ENCODE assay signal across 18 cellular contexts in the genomic region with DNA sequence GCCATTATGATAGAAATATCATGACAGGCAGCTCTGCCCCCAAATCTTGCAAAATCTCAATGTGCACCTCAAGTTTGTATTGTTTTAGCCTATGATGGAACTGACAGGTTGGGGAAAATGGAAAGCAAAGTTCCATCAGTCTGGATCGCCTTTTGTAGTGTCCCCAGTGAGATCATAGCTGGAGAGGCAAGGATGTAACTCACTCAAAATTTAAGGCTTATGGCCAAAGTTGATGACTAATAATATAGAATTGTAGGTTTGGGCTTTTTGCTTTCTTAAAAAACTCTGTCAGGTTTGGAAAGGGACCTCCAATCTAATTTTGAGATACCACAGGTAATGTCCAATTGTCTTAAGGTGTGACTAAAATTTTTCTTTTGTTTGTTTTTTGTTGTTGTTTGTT. TPM values are rescaled to one million over a fixed set of nuclear protein-coding genes. Genes with fewer than 3 reads are reported as not detected.
DNase-seq lines count a peak whose midpoint lies in the region; ATAC-seq and TF ChIP-seq lines count a peak whose summit lies in the region.
"Had no signal": no experiment of that assay in that cellular context is flagged by ENCODE, and none has a peak within 500 bp of the region (broad histone marks: within the 10 kb centered on the region; RNA-seq: fewer than 3 reads in every experiment).

No MANE protein-coding gene starts in this region.

- ATAC-seq in activated CD4-positive, alpha-beta T cell treated with anti-CD3 and anti-CD28 coated beads for 36 hours = no peak
- no peak for ATAC-seq in HG02610 (IDR thresholded peaks at IDR 0.05; ENCODE audit: unreplicated experiment)
- ATAC-seq: A549, GM12878, GM23338 had no signal

- H3K27me3 ChIP-seq in fibroblast of lung (ENCODE audit: control insufficient read depth, insufficient read depth, low read length) = no peaks in the 10 kb centered on the region
- H3K27me3 ChIP-seq: BLaER1 treated with 17β-estradiol and CSF1 and Interleukin-3, amounts not matched to agents 10 nM and 100 nM had no signal

- H3K4me1 Mint-ChIP-seq in Calu3 (ENCODE audit: low read depth, unreplicated experiment) = peaks cover 33% of the 10 kb centered on the region
- H3K4me1 Mint-ChIP-seq in progenitor cell of endocrine pancreas (ENCODE audit: low read depth) = peaks cover 24% of the 10 kb centered on the region
- no peaks in the 10 kb centered on the region for H3K4me1 Mint-ChIP-seq in activated CD4-positive, alpha-beta T cell treated with anti-CD3 and anti-CD28 coated beads for 36 hours

- no peaks in the 10 kb centered on the region for H3K36me3 ChIP-seq in fibroblast of lung (ENCODE audit: control insufficient read depth, insufficient read depth, low read length)
- H3K36me3 ChIP-seq: SJSA1 had no signal

- POLR2A ChIA-PET in activated CD4-positive, alpha-beta T cell treated with anti-CD3 and anti-CD28 coated beads for 36 hours (lab: Charles Lee) = interaction anchor here (0.6 kb wide), 1 partner anchor 33 kb away, joined by 11 read pairs; no protein-coding TSS in a partner anchor

- no TSS peak for BruUV-seq in Calu3 (replicated peaks; lab: Mats Ljungman, UMichigan)

- H3K9ac ChIP-seq in fibroblast of lung (ENCODE audit: insufficient read depth, low read length) = no peak overlapping the region
- H3K9ac ChIP-seq: KMS-11 had no signal

- H3K36me3 Mint-ChIP-seq in Calu3 (ENCODE audit: insufficient read depth, unreplicated experiment) (peaks cover 8% of the 10 kb centered on the region), progenitor cell of endocrine pancreas (ENCODE audit: insufficient read depth) (peaks cover 9% of the 10 kb centered on the region)
- no peaks in the 10 kb centered on the region for H3K36me3 Mint-ChIP-seq in activated CD4-positive, alpha-beta T cell treated with anti-CD3 and anti-CD28 coated beads for 36 hours (ENCODE audit: low read depth)

- H3K27ac Mint-ChIP-seq in Calu3 (ENCODE audit: unreplicated experiment) = peak overlapping the region; percentile 79
- peak overlapping the region; percentile 59 for H3K27ac Mint-ChIP-seq in progenitor cell of endocrine pancreas
- no peak overlapping the region for H3K27ac Mint-ChIP-seq in activated CD4-positive, alpha-beta T cell treated with anti-CD3 and anti-CD28 coated beads for 36 hours
- H3K27ac Mint-ChIP-seq: GM23338 had no signal

- intact Hi-C loops in Calu3 (cut with micrococcal nuclease; ENCODE audit: unreplicated experiment) = no loop called here
- intact Hi-C loops in activated CD4-positive, alpha-beta T cell treated with anti-CD3 and anti-CD28 coated beads for 36 hours (cut with DNase I, micrococcal nuclease) = no loop called here

- TF ChIP-seq CTCF in Calu3 (IDR thresholded peaks at IDR 0.05; ENCODE audit: unreplicated experiment) (no peak), VCaP (conservative IDR thresholded peaks at IDR 0.05) (no peak), fibroblast of lung (conservative IDR thresholded peaks at IDR 0.05 in 1 of 2, IDR thresholded peaks at IDR 0.05 in 1 of 2; ENCODE audit: low read depth in 1 of 2, low read length in 2 of 2) (no peak), progenitor cell of endocrine pancreas (IDR thresholded peaks at IDR 0.05; ENCODE audit: unreplicated experiment) (no peak)

- H3K4me2 ChIP-seq in fibroblast of lung (ENCODE audit: extremely low read depth, insufficient read depth, low read length) = no peak overlapping the region
- H3K4me2 ChIP-seq: A549, GM23338, KMS-11 had no signal

- no peak overlapping the region for H3K4me3 ChIP-seq in fibroblast of lung (replicated peaks in 1 of 4; ENCODE audit: control extremely low read depth in 1 of 4, insufficient read depth in 1 of 4, low read depth in 3 of 4, low read length in 4 of 4)
- H3K4me3 ChIP-seq: A549; BLaER1 treated with 17β-estradiol and CSF1 and Interleukin-3, amounts not matched to agents 10 nM and 100 nM; GM12878; GM23338; SJSA1 had no signal

- no peaks in the 10 kb centered on the region for H3K79me2 ChIP-seq in fibroblast of lung (ENCODE audit: control insufficient read depth, insufficient read depth, low read length)

- DNase-seq in Calu3 (no peak), fibroblast of lung (ENCODE audit: low read depth in 2 of 2) (peak; percentile 33 to 39), progenitor cell of endocrine pancreas (ENCODE audit: low spot score, unreplicated experiment) (no peak), NCI-H2227 (lab: John Stamatoyannopoulos, UW; ENCODE audit: unreplicated experiment) (no peak)
- no peak for DNase-seq in activated CD4-positive, alpha-beta T cell treated with anti-CD3 and anti-CD28 coated beads for 36 hours
- DNase-seq: DND-41, NCI-H1092, NCI-H1694 treated with DMSO at 0.1 percent for 48 hours, NCI-H446, NCI-H69 had no signal

- H3K27ac ChIP-seq in VCaP = peak overlapping the region; percentile 100
- H3K27ac ChIP-seq in fibroblast of lung (ENCODE audit: insufficient read depth, low read length) = no peak overlapping the region
- H3K27ac ChIP-seq: A549, KMS-11, SJSA1 had no signal

- H3K4me1 ChIP-seq in fibroblast of lung (ENCODE audit: control insufficient read depth, extremely low read depth, insufficient read depth, low read length) = peaks cover 6% of the 10 kb centered on the region

- H4K20me1 ChIP-seq in fibroblast of lung (ENCODE audit: control insufficient read depth, extremely low read depth, insufficient read depth, low read length) = no peaks in the 10 kb centered on the region

- H3K4me3 Mint-ChIP-seq in Calu3 (ENCODE audit: low read depth, unreplicated experiment) = no peak overlapping the region
- H3K4me3 Mint-ChIP-seq in progenitor cell of endocrine pancreas (ENCODE audit: low read depth) = no peak overlapping the region
- no peak overlapping the region for H3K4me3 Mint-ChIP-seq in activated CD4-positive, alpha-beta T cell treated with anti-CD3 and anti-CD28 coated beads for 36 hours
- H3K4me3 Mint-ChIP-seq: GM23338 had no signal

- no peaks in the 10 kb centered on the region for H3K27me3 Mint-ChIP-seq in Calu3 (ENCODE audit: unreplicated experiment)
- H3K27me3 Mint-ChIP-seq in progenitor cell of endocrine pancreas = no peaks in the 10 kb centered on the region
- peaks cover 5% of the 10 kb centered on the region for H3K27me3 Mint-ChIP-seq in activated CD4-positive, alpha-beta T cell treated with anti-CD3 and anti-CD28 coated beads for 36 hours

- H3K9me3 Mint-ChIP-seq in Calu3 (ENCODE audit: low read depth, unreplicated experiment) (no peaks in the 10 kb centered on the region), progenitor cell of endocrine pancreas (ENCODE audit: low read depth) (peaks cover 14% of the 10 kb centered on the region)
- no peaks in the 10 kb centered on the region for H3K9me3 Mint-ChIP-seq in activated CD4-positive, alpha-beta T cell treated with anti-CD3 and anti-CD28 coated beads for 36 hours (ENCODE audit: low read depth)

- no peak overlapping the region for H2AFZ ChIP-seq in fibroblast of lung (ENCODE audit: low read length)
- H2AFZ ChIP-seq: GM23338 had no signal

- H3K9me3 ChIP-seq in fibroblast of lung (ENCODE audit: control insufficient read depth, insufficient read depth, low read depth, low read length) = no peaks in the 10 kb centered on the region
- H3K9me3 ChIP-seq: A549, SJSA1 had no signal

- CTCF ChIA-PET in Calu3 (lab: Charles Lee) = interaction anchor here (0.7 kb wide), 1 partner anchor 10 kb away, joined by 4 read pairs; no protein-coding TSS in a partner anchor
- CTCF ChIA-PET in activated CD4-positive, alpha-beta T cell treated with anti-CD3 and anti-CD28 coated beads for 36 hours (lab: Charles Lee) = interaction anchor here (0.6 to 1.0 kb wide), 2 partner anchors 26 to 1300 kb away, joined by 3 read pairs; no protein-coding TSS in a partner anchor

RNA-seq across cellular contexts. Expression of a gene that starts 1.4 kb away (rescaled TPM):
- 3.8 and 5.8 TPM in 2 replicates for total RNA-seq in Calu3 (2022)
- 0.77 and 3.5 TPM in 2 replicates for total RNA-seq in fibroblast of lung
- polyA plus RNA-seq in fibroblast of lung = 3.9 and 25.3 TPM in 2 replicates
- 2.6 and 14.7 TPM in 2 replicates for polyA plus RNA-seq in fibroblast of lung (2012)
- 5.9 and 83.5 TPM in 2 replicates for polyA minus RNA-seq in fibroblast of lung (ENCODE audit: low replicate concordance)
- 8.1 and 9.1 TPM in 2 replicates for total RNA-seq in progenitor cell of endocrine pancreas
- not detected for total RNA-seq in activated CD4-positive, alpha-beta T cell treated with anti-CD3 and anti-CD28 coated beads for 36 hours
- total RNA-seq: GM12878, SJSA1 had no signal

Comparison
In these comparisons a context has a peak if more than half of its experiments do, and no peak if none do; other contexts are left out.
1. DNase-seq: peak in fibroblast of lung (2 of 2); none in Calu3 (single experiment), progenitor cell of endocrine pancreas (single experiment), activated CD4-positive, alpha-beta T cell treated with anti-CD3 and anti-CD28 coated beads for 36 hours (single experiment) and NCI-H2227 (single experiment).